In genomic region chr16:66947302-66948033, GRCh38 we compare ENCODE assay signal across 8 cellular contexts. TPM values are rescaled to one million over a fixed set of nuclear protein-coding genes. Genes with fewer than 3 reads are reported as not detected.
DNase-seq lines count a peak whose midpoint lies in the region; ATAC-seq, FAIRE-seq and TF ChIP-seq lines count a peak whose summit lies in the region.

No MANE protein-coding gene starts in this region.

- POLR2A ChIA-PET in HepG2 (lab: Yijun Ruan, JAX): no interaction called here

- in situ Hi-C loops in HepG2 (cut with HindIII; ENCODE audit: extremely low pct_ligation_motif_present, low pct_unique_long_range_greater_than_20kb): no loop called here

- TF ChIP-seq POLR2A in HepG2 (IDR thresholded peaks at IDR 0.05; ENCODE audit: insufficient read depth in 1 of 2, low read depth in 2 of 2, low read length in 2 of 2): peak in 1 of 2 experiments; percentile 49; a peak in 1 of 4 replicates

- peaks cover 4 to 24% of the 10 kb centered on the region in 2 experiments; a peak in 4 of 5 replicates for H3K27me3 ChIP-seq in HepG2 (ENCODE audit: control insufficient read depth in 1 of 2, insufficient read depth in 2 of 2, low read length in 2 of 2)

- peak overlapping the region; percentile 75 for H3K4me2 ChIP-seq in HepG2 (ENCODE audit: low read depth, low read length)

- CTCF ChIA-PET in HepG2 (lab: Yijun Ruan, JAX; ENCODE audit: low intra/inter-chr PET ratio, low total read pairs): interaction anchor here (0.9 to 2.1 kb wide), 4 partner anchors 12 to 238 kb away, joined by 3 to 17 read pairs (median 4); no protein-coding TSS in a partner anchor

- peaks cover 34% of the 10 kb centered on the region for H3K4me1 ChIP-seq in HepG2 (ENCODE audit: insufficient read depth, low read length)

- H4K20me1 ChIP-seq in HepG2 (ENCODE audit: insufficient read depth, low read length): no peaks in the 10 kb centered on the region; the same call in 1 of the 2 replicates

- no TSS peak for BruUV-seq in HepG2 (replicated peaks; lab: Mats Ljungman, UMichigan)

- peaks cover 0 to 15% of the 10 kb centered on the region in 2 experiments; a peak in 3 of 5 replicates for H3K36me3 ChIP-seq in HepG2 (replicated peaks in 1 of 2; ENCODE audit: control insufficient read depth in 1 of 2, insufficient read depth in 2 of 2, low read length in 2 of 2)

- no peak overlapping the region for H3K27ac ChIP-seq in HepG2 (ENCODE audit: extremely low read length, insufficient read depth, low read length)

- ATAC-seq in HG03159 (IDR thresholded peaks at IDR 0.05; ENCODE audit: unreplicated experiment): peak; percentile 71
- peak; percentile 78 for ATAC-seq in HepG2

- no peaks in the 10 kb centered on the region for H3K79me2 ChIP-seq in HepG2 (ENCODE audit: insufficient read depth, low read length)

- DNase-seq in NCI-H510A treated with DMSO at 0.1 percent for 48 hours (lab: John Stamatoyannopoulos, UW) (peak; percentile 65), NCI-H510A (lab: John Stamatoyannopoulos, UW) (no peak), NCI-H524 (lab: John Stamatoyannopoulos, UW) (peak; percentile 79 to 91), dedifferentiated amniotic fluid mesenchymal stem cell (ENCODE audit: extremely low spot score) (peak; percentile 92), HepG2 (ENCODE audit: low spot score) (peak; percentile 89)
- peak; percentile 91 for DNase-seq in activated CD4-positive, alpha-beta T cell treated with anti-CD3 and anti-CD28 coated beads for 48 hours
- peak; percentile 84 to 86 for DNase-seq in stimulated activated CD4-positive, alpha-beta T cell treated with anti-CD3 and anti-CD28 coated beads, Interleukin-2, amount 100 ng/mL, for 48 hours

- peak; percentile 92 for TF ChIP-seq CTCF in HepG2 (CRISPR knock-in tag; IDR thresholded peaks at IDR 0.05)

- TF ChIP-seq EP300 in HepG2 (IDR thresholded peaks at IDR 0.05; ENCODE audit: low read depth in 2 of 2, low read length in 2 of 2) (no peak), HepG2 (CRISPR knock-in tag; IDR thresholded peaks at IDR 0.05; ENCODE audit: borderline replicate concordance) (no peak)

- H3K9me3 ChIP-seq in HepG2 (ENCODE audit: low read length): 0 out of 2 replicates have a peak, but pooled peaks cover 5% of the 10 kb centered on the region

- no peak overlapping the region for H3K9ac ChIP-seq in HepG2 (ENCODE audit: insufficient read depth, low read depth, low read length)

- FAIRE-seq in HepG2 (lab: Jason Lieb, UNC): peak; percentile 96

- H2AFZ ChIP-seq in HepG2 (ENCODE audit: low read length): no peak overlapping the region

- peak overlapping the region; percentile 35 to 64 (median 37); a peak in 5 of 6 replicates for H3K4me3 ChIP-seq in HepG2 (replicated peaks in 1 of 3; ENCODE audit: insufficient read depth in 1 of 3, low read depth in 2 of 3, low read length in 3 of 3)

- 16% methylated on average over 21 of the region's 22 CpGs for WGBS in HepG2 (ENCODE audit: low lambda C conversion rate)

- peak; percentile 76 for TF ChIP-seq RAD21 in HepG2 (CRISPR knock-in tag; IDR thresholded peaks at IDR 0.05)

- intact Hi-C loops in HepG2 (cut with micrococcal nuclease; ENCODE audit: unreplicated experiment): loop anchor here (1.0 kb wide), 2 partner anchors 10 to 52 kb away; no protein-coding TSS in a partner anchor

RNA-seq across cellular contexts. Expression of gene CES2, which starts 12.2 kb away (rescaled TPM):
- total RNA-seq in HepG2 (2016; rRNA removed; fragmentation: Illumina TruSeq; extraction: Trizol): 35.1 and 63.8 TPM in 2 replicates
- total RNA-seq in HepG2 (2016; cell fraction: cytosol; rRNA removed; fragmentation: Illumina TruSeq; extraction: Trizol; ENCODE audit: low read depth): 12.7 and 15.0 TPM in 2 replicates
- 29.8 and 64.2 TPM in 2 replicates for total RNA-seq in HepG2 (2016; cell fraction: insoluble cytoplasmic fraction; rRNA removed; fragmentation: Illumina TruSeq; extraction: Trizol)
- 28.1 and 29.2 TPM in 2 replicates for total RNA-seq in HepG2 (2016; cell fraction: membrane; rRNA removed; fragmentation: Illumina TruSeq; extraction: Trizol)
- total RNA-seq in HepG2 (2016; cell fraction: nucleus; rRNA removed; fragmentation: Illumina TruSeq; extraction: Trizol): 66.6 and 67.9 TPM in 2 replicates
- 50.6 and 69.7 TPM in 2 replicates for polyA plus RNA-seq in HepG2 (2011; rRNA removed)
- polyA plus RNA-seq in HepG2 (2011; cell fraction: cytosol; rRNA removed): 53.6 and 111 TPM in 2 replicates
- polyA plus RNA-seq in HepG2 (2011; cell fraction: nucleus; rRNA removed): 91.0 and 105 TPM in 2 replicates
- polyA plus RNA-seq in HepG2 (2012): 35.0 and 38.8 TPM in 2 replicates
- polyA plus RNA-seq in HepG2 (2016; cell fraction: cytosol; fragmentation: Illumina TruSeq; extraction: Trizol; ENCODE audit: low read depth): 8.2 and 8.4 TPM in 2 replicates
- polyA plus RNA-seq in HepG2 (2016; cell fraction: insoluble cytoplasmic fraction; fragmentation: Illumina TruSeq; extraction: Trizol; ENCODE audit: low read depth): 34.3 and 41.4 TPM in 2 replicates
- polyA plus RNA-seq in HepG2 (2016; cell fraction: membrane; fragmentation: Illumina TruSeq; extraction: Trizol; ENCODE audit: low read depth): 23.2 and 23.5 TPM in 2 replicates
- 90.2 and 93.4 TPM in 2 replicates for polyA plus RNA-seq in HepG2 (2016; cell fraction: nucleus; fragmentation: Illumina TruSeq; extraction: Trizol; ENCODE audit: insufficient read depth, low read depth)
- polyA minus RNA-seq in HepG2 (2011; rRNA and poly(A)+ RNA removed; ENCODE audit: low replicate concordance): 57.1 and 105 TPM in 2 replicates
- polyA minus RNA-seq in HepG2 (2011; cell fraction: cytosol; rRNA and poly(A)+ RNA removed): 38.1 and 44.7 TPM in 2 replicates
- polyA minus RNA-seq in HepG2 (2011; cell fraction: nucleus; rRNA and poly(A)+ RNA removed): 58.2 and 81.7 TPM in 2 replicates

RNA-seq across cellular contexts. Expression of gene CIAO2B, which starts 13.3 kb away (rescaled TPM):
- 157 and 174 TPM in 2 replicates for total RNA-seq in HepG2 (2016; rRNA removed; fragmentation: Illumina TruSeq; extraction: Trizol)
- total RNA-seq in HepG2 (2016; cell fraction: cytosol; rRNA removed; fragmentation: Illumina TruSeq; extraction: Trizol; ENCODE audit: low read depth): 112 and 125 TPM in 2 replicates
- 157 and 172 TPM in 2 replicates for total RNA-seq in HepG2 (2016; cell fraction: insoluble cytoplasmic fraction; rRNA removed; fragmentation: Illumina TruSeq; extraction: Trizol)
- total RNA-seq in HepG2 (2016; cell fraction: membrane; rRNA removed; fragmentation: Illumina TruSeq; extraction: Trizol): 121 and 136 TPM in 2 replicates
- total RNA-seq in HepG2 (2016; cell fraction: nucleus; rRNA removed; fragmentation: Illumina TruSeq; extraction: Trizol): 52.6 and 58.0 TPM in 2 replicates
- 293 and 323 TPM in 2 replicates for polyA plus RNA-seq in HepG2 (2011; rRNA removed)
- 297 and 385 TPM in 2 replicates for polyA plus RNA-seq in HepG2 (2011; cell fraction: cytosol; rRNA removed)
- polyA plus RNA-seq in HepG2 (2011; cell fraction: nucleus; rRNA removed): 155 and 174 TPM in 2 replicates
- 123 and 148 TPM in 2 replicates for polyA plus RNA-seq in HepG2 (2012)
- polyA plus RNA-seq in HepG2 (2016; cell fraction: cytosol; fragmentation: Illumina TruSeq; extraction: Trizol; ENCODE audit: low read depth): 115 and 148 TPM in 2 replicates
- 172 and 184 TPM in 2 replicates for polyA plus RNA-seq in HepG2 (2016; cell fraction: insoluble cytoplasmic fraction; fragmentation: Illumina TruSeq; extraction: Trizol; ENCODE audit: low read depth)
- polyA plus RNA-seq in HepG2 (2016; cell fraction: membrane; fragmentation: Illumina TruSeq; extraction: Trizol; ENCODE audit: low read depth): 126 and 141 TPM in 2 replicates
- polyA plus RNA-seq in HepG2 (2016; cell fraction: nucleus; fragmentation: Illumina TruSeq; extraction: Trizol; ENCODE audit: insufficient read depth, low read depth): 111 and 112 TPM in 2 replicates
- 172 and 255 TPM in 2 replicates for polyA minus RNA-seq in HepG2 (2011; rRNA and poly(A)+ RNA removed; ENCODE audit: low replicate concordance)
- 61.5 and 83.0 TPM in 2 replicates for polyA minus RNA-seq in HepG2 (2011; cell fraction: cytosol; rRNA and poly(A)+ RNA removed)
- 19.1 and 27.6 TPM in 2 replicates for polyA minus RNA-seq in HepG2 (2011; cell fraction: nucleus; rRNA and poly(A)+ RNA removed)

RNA-seq across cellular contexts. Expression of gene CES3, which starts 13.6 kb away (rescaled TPM):
- total RNA-seq in HepG2 (2016; rRNA removed; fragmentation: Illumina TruSeq; extraction: Trizol): 2.3 and 6.6 TPM in 2 replicates
- 1.0 and 1.6 TPM in 2 replicates for total RNA-seq in HepG2 (2016; cell fraction: cytosol; rRNA removed; fragmentation: Illumina TruSeq; extraction: Trizol; ENCODE audit: low read depth)
- total RNA-seq in HepG2 (2016; cell fraction: insoluble cytoplasmic fraction; rRNA removed; fragmentation: Illumina TruSeq; extraction: Trizol): 2.2 and 6.6 TPM in 2 replicates
- total RNA-seq in HepG2 (2016; cell fraction: membrane; rRNA removed; fragmentation: Illumina TruSeq; extraction: Trizol): 1.1 and 1.5 TPM in 2 replicates
- 7.5 and 8.8 TPM in 2 replicates for total RNA-seq in HepG2 (2016; cell fraction: nucleus; rRNA removed; fragmentation: Illumina TruSeq; extraction: Trizol)
- polyA plus RNA-seq in HepG2 (2011; rRNA removed): 17.4 and 18.1 TPM in 2 replicates
- polyA plus RNA-seq in HepG2 (2011; cell fraction: cytosol; rRNA removed): 6.7 and 8.6 TPM in 2 replicates
- 92.0 and 127 TPM in 2 replicates for polyA plus RNA-seq in HepG2 (2011; cell fraction: nucleus; rRNA removed)
- polyA plus RNA-seq in HepG2 (2012): 8.9 and 16.9 TPM in 2 replicates
- polyA plus RNA-seq in HepG2 (2016; cell fraction: cytosol; fragmentation: Illumina TruSeq; extraction: Trizol; ENCODE audit: low read depth): 0.78 and 0.88 TPM in 2 replicates
- 1.7 and 1.9 TPM in 2 replicates for polyA plus RNA-seq in HepG2 (2016; cell fraction: insoluble cytoplasmic fraction; fragmentation: Illumina TruSeq; extraction: Trizol; ENCODE audit: low read depth)
- 1.1 and 1.7 TPM in 2 replicates for polyA plus RNA-seq in HepG2 (2016; cell fraction: membrane; fragmentation: Illumina TruSeq; extraction: Trizol; ENCODE audit: low read depth)
- 17.9 and 18.5 TPM in 2 replicates for polyA plus RNA-seq in HepG2 (2016; cell fraction: nucleus; fragmentation: Illumina TruSeq; extraction: Trizol; ENCODE audit: insufficient read depth, low read depth)
- polyA minus RNA-seq in HepG2 (2011; rRNA and poly(A)+ RNA removed; ENCODE audit: low replicate concordance): 11.2 and 24.1 TPM in 2 replicates
- 3.3 and 3.6 TPM in 2 replicates for polyA minus RNA-seq in HepG2 (2011; cell fraction: cytosol; rRNA and poly(A)+ RNA removed)
- polyA minus RNA-seq in HepG2 (2011; cell fraction: nucleus; rRNA and poly(A)+ RNA removed): 30.0 and 30.8 TPM in 2 replicates

RNA-seq across cellular contexts. Expression of gene RRAD, which starts 22.1 kb away (rescaled TPM):
- 0.80 and 1.0 TPM in 2 replicates for total RNA-seq in HepG2 (2016; rRNA removed; fragmentation: Illumina TruSeq; extraction: Trizol)
- total RNA-seq in HepG2 (2016; cell fraction: cytosol; rRNA removed; fragmentation: Illumina TruSeq; extraction: Trizol; ENCODE audit: low read depth): not detected in 2 replicates
- total RNA-seq in HepG2 (2016; cell fraction: insoluble cytoplasmic fraction; rRNA removed; fragmentation: Illumina TruSeq; extraction: Trizol): 0.49 and 1.3 TPM in 2 replicates
- 0.21 and 0.34 TPM in 2 replicates for total RNA-seq in HepG2 (2016; cell fraction: membrane; rRNA removed; fragmentation: Illumina TruSeq; extraction: Trizol)
- 0.68 and 0.75 TPM in 2 replicates for total RNA-seq in HepG2 (2016; cell fraction: nucleus; rRNA removed; fragmentation: Illumina TruSeq; extraction: Trizol)
- polyA plus RNA-seq in HepG2 (2011; rRNA removed): 1.1 TPM in 2 replicates
- 0.95 and 1.5 TPM in 2 replicates for polyA plus RNA-seq in HepG2 (2011; cell fraction: cytosol; rRNA removed)
- 2.5 and 3.2 TPM in 2 replicates for polyA plus RNA-seq in HepG2 (2011; cell fraction: nucleus; rRNA removed)
- polyA plus RNA-seq in HepG2 (2012): 0.30 and 0.93 TPM in 2 replicates
- 0.19 and 0.25 TPM in 2 replicates for polyA plus RNA-seq in HepG2 (2016; cell fraction: cytosol; fragmentation: Illumina TruSeq; extraction: Trizol; ENCODE audit: low read depth)
- 0.72 and 1.1 TPM in 2 replicates for polyA plus RNA-seq in HepG2 (2016; cell fraction: insoluble cytoplasmic fraction; fragmentation: Illumina TruSeq; extraction: Trizol; ENCODE audit: low read depth)
- polyA plus RNA-seq in HepG2 (2016; cell fraction: membrane; fragmentation: Illumina TruSeq; extraction: Trizol; ENCODE audit: low read depth): 0.26 and 0.29 TPM in 2 replicates
- 1.2 and 1.5 TPM in 2 replicates for polyA plus RNA-seq in HepG2 (2016; cell fraction: nucleus; fragmentation: Illumina TruSeq; extraction: Trizol; ENCODE audit: insufficient read depth, low read depth)
- 0.16 and 1.7 TPM in 2 replicates for polyA minus RNA-seq in HepG2 (2011; rRNA and poly(A)+ RNA removed; ENCODE audit: low replicate concordance)
- 1.1 TPM in 1 of 2 replicates, not detected in the other for polyA minus RNA-seq in HepG2 (2011; cell fraction: cytosol; rRNA and poly(A)+ RNA removed)
- polyA minus RNA-seq in HepG2 (2011; cell fraction: nucleus; rRNA and poly(A)+ RNA removed): 0.37 and 0.90 TPM in 2 replicates

RNA-seq across cellular contexts. Expression of gene CDH16, which starts 28.8 kb away (rescaled TPM):
- total RNA-seq in HepG2 (2016; rRNA removed; fragmentation: Illumina TruSeq; extraction: Trizol): 3.2 and 3.9 TPM in 2 replicates
- total RNA-seq in HepG2 (2016; cell fraction: cytosol; rRNA removed; fragmentation: Illumina TruSeq; extraction: Trizol; ENCODE audit: low read depth): 0.30 and 0.53 TPM in 2 replicates
- 1.7 and 4.2 TPM in 2 replicates for total RNA-seq in HepG2 (2016; cell fraction: insoluble cytoplasmic fraction; rRNA removed; fragmentation: Illumina TruSeq; extraction: Trizol)
- 0.96 and 1.3 TPM in 2 replicates for total RNA-seq in HepG2 (2016; cell fraction: membrane; rRNA removed; fragmentation: Illumina TruSeq; extraction: Trizol)
- total RNA-seq in HepG2 (2016; cell fraction: nucleus; rRNA removed; fragmentation: Illumina TruSeq; extraction: Trizol): 3.7 and 4.8 TPM in 2 replicates
- polyA plus RNA-seq in HepG2 (2011; rRNA removed): 2.7 and 5.3 TPM in 2 replicates
- 2.4 and 2.7 TPM in 2 replicates for polyA plus RNA-seq in HepG2 (2011; cell fraction: cytosol; rRNA removed)
- polyA plus RNA-seq in HepG2 (2011; cell fraction: nucleus; rRNA removed): 16.0 and 18.1 TPM in 2 replicates
- 4.3 and 7.8 TPM in 2 replicates for polyA plus RNA-seq in HepG2 (2012)
- 0.38 and 0.63 TPM in 2 replicates for polyA plus RNA-seq in HepG2 (2016; cell fraction: cytosol; fragmentation: Illumina TruSeq; extraction: Trizol; ENCODE audit: low read depth)
- 1.7 and 2.0 TPM in 2 replicates for polyA plus RNA-seq in HepG2 (2016; cell fraction: insoluble cytoplasmic fraction; fragmentation: Illumina TruSeq; extraction: Trizol; ENCODE audit: low read depth)
- 1.2 TPM in 2 replicates for polyA plus RNA-seq in HepG2 (2016; cell fraction: membrane; fragmentation: Illumina TruSeq; extraction: Trizol; ENCODE audit: low read depth)
- polyA plus RNA-seq in HepG2 (2016; cell fraction: nucleus; fragmentation: Illumina TruSeq; extraction: Trizol; ENCODE audit: insufficient read depth, low read depth): 7.5 and 8.9 TPM in 2 replicates
- polyA minus RNA-seq in HepG2 (2011; rRNA and poly(A)+ RNA removed; ENCODE audit: low replicate concordance): 0.23 and 7.1 TPM in 2 replicates
- 1.1 and 2.2 TPM in 2 replicates for polyA minus RNA-seq in HepG2 (2011; cell fraction: cytosol; rRNA and poly(A)+ RNA removed)
- 2.7 and 3.3 TPM in 2 replicates for polyA minus RNA-seq in HepG2 (2011; cell fraction: nucleus; rRNA and poly(A)+ RNA removed)
